Comparison of ENCODE assay signal across 9 cellular contexts in genomic region chr3:51395493-51396213, GRCh38. TPM values are rescaled to one million over a fixed set of nuclear protein-coding genes. Genes with fewer than 3 reads are reported as not detected.
A peak's percentile ranks its signal among the peaks of the same experiment; 100 is the strongest.
DNase-seq lines count a peak whose midpoint lies in the region; ATAC-seq and TF ChIP-seq lines count a peak whose summit lies in the region.
"Had no signal": no experiment of that assay in that cellular context is flagged by ENCODE, and none has a peak within 500 bp of the region (broad histone marks: within the 10 kb centered on the region; RNA-seq: fewer than 3 reads in every experiment).

No MANE protein-coding gene starts in this region.

- H3K18ac ChIP-seq in mesendoderm (ENCODE audit: low read length) = no peak overlapping the region

- TF ChIP-seq CTCF in thyroid gland (IDR thresholded peaks at IDR 0.05) = no peak

- H3K4me3 ChIP-seq in mesendoderm (ENCODE audit: low read length) = no peak overlapping the region
- no peak overlapping the region for H3K4me3 ChIP-seq in thyroid gland (replicated peaks in 1 of 3)

- no peak overlapping the region for H3K23ac ChIP-seq in mesendoderm (ENCODE audit: low read length)

- no peak overlapping the region for H2BK120ac ChIP-seq in mesendoderm (ENCODE audit: low read depth, low read length)

- H3K9me3 ChIP-seq in thyroid gland = no peaks in the 10 kb centered on the region

- TF ChIP-seq POLR2A in thyroid gland (IDR thresholded peaks at IDR 0.05) = no peak

- no peak overlapping the region for H4K5ac ChIP-seq in mesendoderm (ENCODE audit: low read length)

- H3K4ac ChIP-seq in mesendoderm (ENCODE audit: low read depth, low read length) = no peak overlapping the region

- no peak overlapping the region for H4K8ac ChIP-seq in mesendoderm (ENCODE audit: low read depth, low read length)

- peak overlapping the region; percentile 69 for H3K27ac Mint-ChIP-seq in stimulated activated naive CD8-positive, alpha-beta T cell treated with anti-CD3 and anti-CD28 coated beads, Interleukin-15, Interleukin-2, amounts not matched to agents 100 ng/mL and 50 ng/mL, for 24 hours
- peak overlapping the region; percentile 94 for H3K27ac Mint-ChIP-seq in activated T-cell treated with anti-CD3 and anti-CD28 coated beads, Interleukin-2, amount 50 U/mL, for 72 hours

- no peak for DNase-seq in stimulated activated naive CD8-positive, alpha-beta T cell treated with anti-CD3 and anti-CD28 coated beads, Interleukin-15, Interleukin-2, amounts not matched to agents 100 U/mL and 50 U/mL, for 24 hours
- DNase-seq in activated T-cell treated with anti-CD3 and anti-CD28 coated beads, Interleukin-2, amount 50 U/mL, for 72 hours = no peak
- DNase-seq in mesendoderm (no peak), SKM-1 treated with dmso at 0.1 percent for 144 hours (lab: John Stamatoyannopoulos, UW; ENCODE audit: unreplicated experiment) (no peak), thyroid gland (no peak), SIG-M5 treated with dmso at 0.1 percent for 504 hours (lab: John Stamatoyannopoulos, UW; ENCODE audit: unreplicated experiment) (no peak)

- H2BK15ac ChIP-seq in mesendoderm (replicated peaks; ENCODE audit: low read depth) = no peak overlapping the region

- H3K27ac ChIP-seq in mesendoderm (ENCODE audit: low read depth, low read length) (no peak overlapping the region), thyroid gland (no peak overlapping the region)
- H3K27ac ChIP-seq: C4-2B had no signal

- no peak for ATAC-seq in stimulated activated naive CD8-positive, alpha-beta T cell treated with anti-CD3 and anti-CD28 coated beads, Interleukin-15, Interleukin-2, amounts not matched to agents 100 U/mL and 50 U/mL, for 24 hours
- no peak for ATAC-seq in activated T-cell treated with anti-CD3 and anti-CD28 coated beads, Interleukin-2, amount 50 U/mL, for 72 hours (replicated peaks in 1 of 2)
- ATAC-seq in HG03565 (IDR thresholded peaks at IDR 0.05; ENCODE audit: unreplicated experiment) = no peak

- WGBS in mesendoderm (ENCODE audit: extremely low coverage, insufficient coverage, low lambda C conversion rate) = no CpG with 5 or more reads among the region's 12 CpGs
- WGBS in thyroid gland, 2 donors = 77 to 80% methylated on average over 12 of the region's 12 CpGs

- peaks cover 44% of the 10 kb centered on the region for H3K79me2 ChIP-seq in mesendoderm (ENCODE audit: control insufficient read depth, insufficient read depth, low read length)

- H3K4me1 Mint-ChIP-seq in stimulated activated naive CD8-positive, alpha-beta T cell treated with anti-CD3 and anti-CD28 coated beads, Interleukin-15, Interleukin-2, amounts not matched to agents 100 ng/mL and 50 ng/mL, for 24 hours (ENCODE audit: low read depth) = peaks cover 40% of the 10 kb centered on the region
- peaks cover 40% of the 10 kb centered on the region for H3K4me1 Mint-ChIP-seq in activated T-cell treated with anti-CD3 and anti-CD28 coated beads, Interleukin-2, amount 50 U/mL, for 72 hours (ENCODE audit: low read depth)

- peaks cover 33% of the 10 kb centered on the region for H3K79me1 ChIP-seq in mesendoderm (ENCODE audit: low read length)

- intact Hi-C loops in thyroid gland (cut with DNase I) = no loop called here

- H3K27me3 ChIP-seq in mesendoderm (ENCODE audit: insufficient read depth, low read length, poor library complexity) (no peaks in the 10 kb centered on the region), thyroid gland (no peaks in the 10 kb centered on the region)

- no peak overlapping the region for H3K9ac ChIP-seq in mesendoderm (ENCODE audit: low read length)

- H2BK5ac ChIP-seq in mesendoderm (ENCODE audit: low read length) = no peak overlapping the region

- H3K4me2 ChIP-seq in mesendoderm (ENCODE audit: low read length) = peak overlapping the region; percentile 3

- no peaks in the 10 kb centered on the region for H3K27me3 Mint-ChIP-seq in stimulated activated naive CD8-positive, alpha-beta T cell treated with anti-CD3 and anti-CD28 coated beads, Interleukin-15, Interleukin-2, amounts not matched to agents 100 ng/mL and 50 ng/mL, for 24 hours
- H3K27me3 Mint-ChIP-seq in activated T-cell treated with anti-CD3 and anti-CD28 coated beads, Interleukin-2, amount 50 U/mL, for 72 hours (ENCODE audit: low read depth) = no peaks in the 10 kb centered on the region

- no peak overlapping the region for H2AK5ac ChIP-seq in mesendoderm (ENCODE audit: low read length)

- H3K4me1 ChIP-seq in mesendoderm (ENCODE audit: control insufficient read depth, low read depth, low read length) (peaks cover 11% of the 10 kb centered on the region), thyroid gland (peaks cover 11 to 41% of the 10 kb centered on the region in 2 donors)

- H3K9me3 Mint-ChIP-seq in stimulated activated naive CD8-positive, alpha-beta T cell treated with anti-CD3 and anti-CD28 coated beads, Interleukin-15, Interleukin-2, amounts not matched to agents 100 ng/mL and 50 ng/mL, for 24 hours = no peaks in the 10 kb centered on the region
- H3K9me3 Mint-ChIP-seq in activated T-cell treated with anti-CD3 and anti-CD28 coated beads, Interleukin-2, amount 50 U/mL, for 72 hours = no peaks in the 10 kb centered on the region

- H3K56ac ChIP-seq in mesendoderm (ENCODE audit: low read length) = peak overlapping the region; percentile 22

- peaks cover 44% of the 10 kb centered on the region for H3K36me3 Mint-ChIP-seq in stimulated activated naive CD8-positive, alpha-beta T cell treated with anti-CD3 and anti-CD28 coated beads, Interleukin-15, Interleukin-2, amounts not matched to agents 100 ng/mL and 50 ng/mL, for 24 hours (ENCODE audit: low read depth)
- peaks cover 5 to 17% of the 10 kb centered on the region in 2 donors for H3K36me3 Mint-ChIP-seq in activated T-cell treated with anti-CD3 and anti-CD28 coated beads, Interleukin-2, amount 50 U/mL, for 72 hours (ENCODE audit: insufficient read depth in 2 of 2)

- H3K4me3 Mint-ChIP-seq in stimulated activated naive CD8-positive, alpha-beta T cell treated with anti-CD3 and anti-CD28 coated beads, Interleukin-15, Interleukin-2, amounts not matched to agents 100 ng/mL and 50 ng/mL, for 24 hours = peak overlapping the region; percentile 36
- H3K4me3 Mint-ChIP-seq in activated T-cell treated with anti-CD3 and anti-CD28 coated beads, Interleukin-2, amount 50 U/mL, for 72 hours = no peak overlapping the region

- peaks cover 19% of the 10 kb centered on the region for H3K36me3 ChIP-seq in mesendoderm (ENCODE audit: control insufficient read depth, insufficient read depth, low read length)
- peaks cover 36 to 38% of the 10 kb centered on the region in 2 donors for H3K36me3 ChIP-seq in thyroid gland

RNA-seq across cellular contexts. Expression of gene RBM15B, which starts 4.6 kb away (rescaled TPM):
- total RNA-seq in activated T-cell treated with anti-CD3 and anti-CD28 coated beads, Interleukin-2, amount 50 U/mL, for 72 hours = 10 to 100 TPM; 19.6 to 24.4 TPM
- 39.4 TPM for polyA plus RNA-seq in mesendoderm (2013, experiment 1 of 2)
- polyA plus RNA-seq in mesendoderm (2013, experiment 2 of 2) = 38.7 TPM
- 10 to 100 TPM; 29.4 to 50.0 (median 38.9) TPM for total RNA-seq in thyroid gland

RNA-seq across cellular contexts. Expression of gene MANF, which starts 10.6 kb away (rescaled TPM):
- 100 to 1,000 TPM; 112 to 141 TPM for total RNA-seq in activated T-cell treated with anti-CD3 and anti-CD28 coated beads, Interleukin-2, amount 50 U/mL, for 72 hours
- polyA plus RNA-seq in mesendoderm (2013, experiment 1 of 2) = 202 TPM
- 199 TPM for polyA plus RNA-seq in mesendoderm (2013, experiment 2 of 2)
- 100 to 1,000 TPM in 2 of 4 donors, 10 to 100 TPM in 2; 79.7 to 312 (median 189) TPM for total RNA-seq in thyroid gland
